21 cellular contexts compared by ENCODE assay signal in genomic region chr2:24761866-24762265, GRCh38. TPM values are rescaled to one million over a fixed set of nuclear protein-coding genes. Genes with fewer than 3 reads are reported as not detected.
A peak's percentile ranks its signal among the peaks of the same experiment; 100 is the strongest.
DNase-seq lines count a peak whose midpoint lies in the region; ATAC-seq and TF ChIP-seq lines count a peak whose summit lies in the region.
"Had no signal": no experiment of that assay in that cellular context is flagged by ENCODE, and none has a peak within 500 bp of the region (broad histone marks: within the 10 kb centered on the region; RNA-seq: fewer than 3 reads in every experiment).

No MANE protein-coding gene starts in this region.

- H3K9me3 Mint-ChIP-seq in H9: no peaks in the 10 kb centered on the region
- H3K9me3 Mint-ChIP-seq in brain: no peaks in the 10 kb centered on the region
- peaks cover 5% of the 10 kb centered on the region for H3K9me3 Mint-ChIP-seq in nephron progenitor cell
- H3K9me3 Mint-ChIP-seq: CD8-positive, alpha-beta T cell had no signal

- H3K27me3 ChIP-seq in H9 (ENCODE audit: insufficient read depth, low read length) (no peaks in the 10 kb centered on the region), body of pancreas (no peaks in the 10 kb centered on the region)

- H3K4me1 Mint-ChIP-seq in H9 (no peaks in the 10 kb centered on the region; a peak in 1 of 4 replicates), brain (no peaks in the 10 kb centered on the region), nephron progenitor cell (peaks cover 20% of the 10 kb centered on the region)

- no peak overlapping the region for H4K91ac ChIP-seq in H9 (ENCODE audit: insufficient read length, low read depth, low read length)

- no peak overlapping the region for H2BK120ac ChIP-seq in H9 (ENCODE audit: low read depth, low read length, poor library complexity, severe bottlenecking)

- intact Hi-C loops in body of pancreas (cut with DNase I): no loop called here

- peaks cover 3 to 22% (median 4%) of the 10 kb centered on the region in 3 experiments; a peak in 5 of 7 replicates for H3K36me3 Mint-ChIP-seq in H9 (ENCODE audit: insufficient read depth in 1 of 3, low read depth in 3 of 3)
- peaks cover 88% of the 10 kb centered on the region for H3K36me3 Mint-ChIP-seq in brain
- H3K36me3 Mint-ChIP-seq in nephron progenitor cell (ENCODE audit: low read depth): peaks cover 65% of the 10 kb centered on the region

- no peak for TF ChIP-seq POLR2A in body of pancreas (IDR thresholded peaks at IDR 0.05)

- H3K4me2 ChIP-seq in H9 (ENCODE audit: insufficient read depth, insufficient read length, low read length): no peak overlapping the region
- H3K4me2 ChIP-seq: PC-9 had no signal

- no peak overlapping the region for H2AK5ac ChIP-seq in H9 (ENCODE audit: insufficient read length, low read length)

- H3K36me3 ChIP-seq in body of pancreas (replicated peaks in 1 of 2; ENCODE audit: insufficient read depth in 1 of 2, low read depth in 2 of 2): peaks cover 0 to 23% of the 10 kb centered on the region in 2 donors

- TF ChIP-seq CTCF in H9 (conservative IDR thresholded peaks at IDR 0.05): no peak
- no peak for TF ChIP-seq CTCF in brain (conservative IDR thresholded peaks at IDR 0.05)
- TF ChIP-seq CTCF in nephron progenitor cell (IDR thresholded peaks at IDR 0.05): no peak
- TF ChIP-seq CTCF in body of pancreas (IDR thresholded peaks at IDR 0.05): no peak

- H3K4me1 ChIP-seq in H9 (ENCODE audit: insufficient read depth, low read length) (no peaks in the 10 kb centered on the region), body of pancreas (no peaks in the 10 kb centered on the region)

- H4K20me1 ChIP-seq in H9 (ENCODE audit: control insufficient read depth, insufficient read depth, insufficient read length): no peaks in the 10 kb centered on the region

- ATAC-seq in GM21737 (IDR thresholded peaks at IDR 0.05; ENCODE audit: unreplicated experiment) (no peak), HG03442 (IDR thresholded peaks at IDR 0.05; ENCODE audit: unreplicated experiment) (no peak), body of pancreas (no peak)
- ATAC-seq: CD8-positive, alpha-beta T cell; HepG2; K562 had no signal

- H3K4me3 Mint-ChIP-seq in H9: no peak overlapping the region
- H3K4me3 Mint-ChIP-seq in brain: no peak overlapping the region
- H3K4me3 Mint-ChIP-seq in nephron progenitor cell: no peak overlapping the region
- H3K4me3 Mint-ChIP-seq: CD8-positive, alpha-beta T cell had no signal

- no peak overlapping the region for H2BK15ac ChIP-seq in H9 (ENCODE audit: low read depth, low read length)

- H3T11ph ChIP-seq in H9 (ENCODE audit: low read length): no peak overlapping the region

- H3K27ac ChIP-seq in H9 (ENCODE audit: insufficient read length, low read depth, low read length): no peak overlapping the region
- no peak overlapping the region for H3K27ac ChIP-seq in body of pancreas
- H3K27ac ChIP-seq: C4-2B, PC-9 had no signal

- no peak overlapping the region for H3K18ac ChIP-seq in H9 (ENCODE audit: insufficient read length, low read depth, low read length)

- no peak overlapping the region for H4K5ac ChIP-seq in H9 (ENCODE audit: insufficient read length, low read depth, low read length)

- H3K27ac Mint-ChIP-seq in H9 (peak overlapping the region in 2 of 3 experiments; percentile 47 to 62; a peak in 1 of 7 replicates), brain (peak overlapping the region in 4 of 5 experiments; percentile 6 to 90 (median 68)), nephron progenitor cell (peak overlapping the region; percentile 42)
- H3K27ac Mint-ChIP-seq: CD8-positive, alpha-beta T cell had no signal

- H4K8ac ChIP-seq in H9 (replicated peaks; ENCODE audit: insufficient read length, low read depth, low read length): no peak overlapping the region

- H3K9ac ChIP-seq in H9 (ENCODE audit: extremely low read depth, insufficient read length, low read length): no peak overlapping the region

- DNase-seq in D341Med (ENCODE audit: low spot score) (peak; percentile 59), H9 (no peak), nephron progenitor cell (no peak), body of pancreas (no peak)
- DNase-seq in activated effector memory CD4-positive, alpha-beta T cell treated with Interleukin-2 at 50 U/mL for 16 hours: no peak
- DNase-seq: Caco-2; CD8-positive, alpha-beta T cell; DND-41; NCI-H1105 treated with DMSO at 0.1 percent for 48 hours; NCI-H1694 treated with DMSO at 0.1 percent for 48 hours; NCI-H2081; NCI-H345; NCI-H510A treated with DMSO at 0.1 percent for 48 hours; PC-9; SHP77 had no signal

- H3K79me2 ChIP-seq in H9 (ENCODE audit: insufficient read depth, low read length): no peaks in the 10 kb centered on the region

- no peak overlapping the region for H3K4me3 ChIP-seq in body of pancreas
- H3K4me3 ChIP-seq: K562, PC-9 had no signal

- no peaks in the 10 kb centered on the region for H3K23me2 ChIP-seq in H9 (ENCODE audit: insufficient read length, low read depth, low read length, poor library complexity, severe bottlenecking)

- no peak overlapping the region for H3K23ac ChIP-seq in H9 (ENCODE audit: insufficient read length, low read depth, low read length)

- no CpG with 5 or more reads among the region's 5 CpGs for WGBS in H9 (ENCODE audit: extremely low coverage, insufficient read length, low lambda C conversion rate)
- 90 to 92% methylated on average over 5 of the region's 5 CpGs for WGBS in body of pancreas, 2 donors

- no peaks in the 10 kb centered on the region for H3K79me1 ChIP-seq in H9 (ENCODE audit: insufficient read depth, low read depth, low read length, poor library complexity, severe bottlenecking)

- H2BK12ac ChIP-seq in H9 (ENCODE audit: insufficient read length, low read depth, low read length): no peak overlapping the region

- no peak overlapping the region for H2BK20ac ChIP-seq in H9 (ENCODE audit: low read depth, low read length, poor library complexity, severe bottlenecking)

- H3K56ac ChIP-seq in H9 (ENCODE audit: insufficient read length, low read depth, low read length): no peak overlapping the region

- H3K27me3 Mint-ChIP-seq in H9 (ENCODE audit: low read depth) (no peaks in the 10 kb centered on the region), brain (no peaks in the 10 kb centered on the region), nephron progenitor cell (ENCODE audit: low read depth, poor library complexity) (no peaks in the 10 kb centered on the region)

- no peak overlapping the region for H3K4ac ChIP-seq in H9 (ENCODE audit: low read depth, low read length)

- H3K14ac ChIP-seq in H9 (ENCODE audit: insufficient read depth, low read length): no peak overlapping the region

- no peak overlapping the region for H2BK5ac ChIP-seq in H9 (ENCODE audit: insufficient read length, low read length)

- no peak overlapping the region for H2AFZ ChIP-seq in H9 (ENCODE audit: low read length)
- H2AFZ ChIP-seq: PC-9 had no signal

- H3K9me3 ChIP-seq in H9 (ENCODE audit: control insufficient read depth, low read depth, low read length) (no peaks in the 10 kb centered on the region), body of pancreas (no peaks in the 10 kb centered on the region)
- H3K9me3 ChIP-seq: Caco-2 had no signal

RNA-seq across cellular contexts. Expression of gene PTRHD1, which starts 31.3 kb away (rescaled TPM):
- total RNA-seq in H9 (2021) (43.7 and 44.3 TPM in 2 replicates), body of pancreas (10 to 100 TPM; 13.7 to 15.5 TPM)
- 58.8 TPM for polyA plus RNA-seq in brain (ENCODE audit: insufficient read depth, low read depth, low replicate concordance)

RNA-seq across cellular contexts. Expression of gene CENPO, which starts 31.4 kb away (rescaled TPM):
- total RNA-seq in H9 (2021) (47.3 and 49.5 TPM in 2 replicates), body of pancreas (1 to 10 TPM; 2.0 to 2.6 TPM)
- 27.4 TPM for polyA plus RNA-seq in brain (ENCODE audit: insufficient read depth, low read depth, low replicate concordance)

Comparison
In these comparisons a context has a peak if more than half of its experiments do, and no peak if none do; other contexts are left out.
1. RNA of gene CENPO, which starts 31.4 kb away (total RNA-seq): 47.3 to 49.5 TPM in H9; 2.0 to 2.6 TPM in body of pancreas; every median in the first group is over 10 times any median in the second.
2. Peak in every context shown above with its lines, with median percentiles within 50 percentile points of each other: H3K27ac Mint-ChIP-seq.